16 cellular contexts compared by ENCODE assay signal in the genomic region with DNA sequence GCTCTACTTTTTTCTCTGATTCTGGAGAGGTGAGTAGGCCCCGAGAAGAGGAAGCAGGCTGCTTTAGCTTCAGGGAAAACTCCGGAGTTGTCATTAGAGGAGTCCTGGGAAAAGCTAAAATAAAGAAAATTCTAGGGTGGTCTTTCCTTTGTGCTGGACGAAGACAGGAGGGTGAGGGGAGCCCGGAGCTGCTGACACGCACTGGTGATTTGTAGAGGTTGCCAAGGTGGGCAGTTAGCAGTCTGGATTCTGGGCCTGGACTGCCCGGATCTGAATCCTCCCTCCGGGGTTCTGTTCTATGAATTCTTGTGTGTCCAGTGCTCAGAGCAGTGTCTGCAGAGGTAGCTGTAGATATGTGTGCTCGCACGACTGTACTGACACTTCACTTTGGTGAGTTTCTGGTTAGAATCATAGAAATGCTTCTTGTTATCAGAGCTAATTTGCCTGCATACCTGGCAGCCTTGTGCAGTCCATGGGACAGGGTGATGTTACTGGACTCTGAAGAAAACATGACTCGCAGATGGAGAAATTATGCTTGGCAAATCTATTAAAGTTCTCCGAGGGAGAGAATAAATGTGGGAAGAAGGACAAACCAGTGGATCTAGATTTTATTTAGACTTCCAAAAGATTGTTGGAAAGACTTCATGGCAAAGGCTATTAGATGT. TPM values are rescaled to one million over a fixed set of nuclear protein-coding genes. Genes with fewer than 3 reads are reported as not detected.
DNase-seq lines count a peak whose midpoint lies in the region; ATAC-seq and TF ChIP-seq lines count a peak whose summit lies in the region.
"Had no signal": no experiment of that assay in that cellular context is flagged by ENCODE, and none has a peak within 500 bp of the region (broad histone marks: within the 10 kb centered on the region; RNA-seq: fewer than 3 reads in every experiment).

No MANE protein-coding gene starts in this region.

- H2AFZ ChIP-seq in H9 (ENCODE audit: low read length) (no peak overlapping the region), osteoblast (ENCODE audit: low read length) (no peak overlapping the region)

- H3K27ac Mint-ChIP-seq in H9, result peak overlapping the region; percentile 98 to 100 (median 99)

- H4K91ac ChIP-seq in H9 (ENCODE audit: insufficient read length, low read depth, low read length), result no peak overlapping the region

- H3K4ac ChIP-seq in H9 (ENCODE audit: low read depth, low read length), result no peak overlapping the region

- peaks cover 71 to 73% of the 10 kb centered on the region in 2 experiments for H3K4me1 Mint-ChIP-seq in H9

- H3K9ac ChIP-seq in H9 (ENCODE audit: extremely low read depth, insufficient read length, low read length), result peak overlapping the region; percentile 14

- peaks cover 15% of the 10 kb centered on the region for H3K23me2 ChIP-seq in H9 (ENCODE audit: insufficient read length, low read depth, low read length, poor library complexity, severe bottlenecking)

- H2BK5ac ChIP-seq in H9 (ENCODE audit: insufficient read length, low read length), result no peak overlapping the region

- peak overlapping the region; percentile 83 for H3K4me2 ChIP-seq in H9 (ENCODE audit: insufficient read depth, insufficient read length, low read length)
- H3K4me2 ChIP-seq in osteoblast (ENCODE audit: insufficient read depth, low read length), result no peak overlapping the region

- H3K9me3 ChIP-seq in H9 (ENCODE audit: control insufficient read depth, low read depth, low read length) (no peaks in the 10 kb centered on the region), right lobe of liver (no peaks in the 10 kb centered on the region), stomach (no peaks in the 10 kb centered on the region), osteoblast (ENCODE audit: low read depth, low read length) (no peaks in the 10 kb centered on the region)

- H2BK120ac ChIP-seq in H9 (ENCODE audit: low read depth, low read length, poor library complexity, severe bottlenecking), result no peak overlapping the region

- ATAC-seq in right lobe of liver, result peak; percentile 17 to 61 (median 52)
- ATAC-seq: HCT116, left colon had no signal

- H3K18ac ChIP-seq in H9 (ENCODE audit: insufficient read length, low read depth, low read length), result peak overlapping the region; percentile 15

- H3K56ac ChIP-seq in H9 (ENCODE audit: insufficient read length, low read depth, low read length), result no peak overlapping the region

- H3K4me1 ChIP-seq in H9 (ENCODE audit: insufficient read depth, low read length), result peaks cover 30% of the 10 kb centered on the region; the same call in 1 of the 2 replicates
- H3K4me1 ChIP-seq in right lobe of liver, result peaks cover 0 to 74% (median 26%) of the 10 kb centered on the region in 4 donors
- H3K4me1 ChIP-seq in stomach, result peaks cover 28 to 68% (median 46%) of the 10 kb centered on the region in 4 donors
- H3K4me1 ChIP-seq in osteoblast (ENCODE audit: insufficient read depth, low read length), result peaks cover 2% of the 10 kb centered on the region

- H3K23ac ChIP-seq in H9 (ENCODE audit: insufficient read length, low read depth, low read length), result no peak overlapping the region

- H2BK12ac ChIP-seq in H9 (ENCODE audit: insufficient read length, low read depth, low read length), result no peak overlapping the region

- H4K20me1 ChIP-seq in H9 (ENCODE audit: control insufficient read depth, insufficient read depth, insufficient read length) (no peaks in the 10 kb centered on the region), osteoblast (ENCODE audit: insufficient read depth, low read length) (no peaks in the 10 kb centered on the region)

- WGBS in H9 (ENCODE audit: extremely low coverage, insufficient read length, low lambda C conversion rate), result no CpG with 5 or more reads among the region's 11 CpGs
- WGBS in right lobe of liver (ENCODE audit: insufficient coverage, low coverage, low lambda C conversion rate, missing lambda C conversion rate), result 25% methylated on average over 9 of the region's 11 CpGs
- WGBS in stomach, 5 donors, result 34 to 56% (median 40%) methylated on average over 11 of the region's 11 CpGs

- TF ChIP-seq CTCF in H9 (conservative IDR thresholded peaks at IDR 0.05) (no peak), fibroblast of the aortic adventitia (IDR thresholded peaks at IDR 0.05; ENCODE audit: insufficient read depth, low read length) (no peak), right lobe of liver (IDR thresholded peaks at IDR 0.05) (no peak), stomach (IDR thresholded peaks at IDR 0.05) (no peak), osteoblast (IDR thresholded peaks at IDR 0.05; ENCODE audit: extremely low read depth, low read depth, low read length) (no peak)

- no peak overlapping the region for H2BK15ac ChIP-seq in H9 (ENCODE audit: low read depth, low read length)

- intact Hi-C loops in right lobe of liver (cut with DNase I) (no loop called here), stomach (cut with DNase I; ENCODE audit: low total_unique reads) (no loop called here)

- no peak for TF ChIP-seq EP300 in stomach (IDR thresholded peaks at IDR 0.05)

- H3K4me3 ChIP-seq in fibroblast of the aortic adventitia (ENCODE audit: low read depth, low read length), result no peak overlapping the region
- H3K4me3 ChIP-seq in right lobe of liver, result no peak overlapping the region
- no peak overlapping the region for H3K4me3 ChIP-seq in stomach
- no peak overlapping the region for H3K4me3 ChIP-seq in osteoblast (ENCODE audit: insufficient read depth, low read length)

- no peak for TF ChIP-seq POLR2A in right lobe of liver (IDR thresholded peaks at IDR 0.05)
- TF ChIP-seq POLR2A in stomach (IDR thresholded peaks at IDR 0.05), result no peak

- H3K79me1 ChIP-seq in H9 (ENCODE audit: insufficient read depth, low read depth, low read length, poor library complexity, severe bottlenecking), result no peaks in the 10 kb centered on the region

- no peaks in the 10 kb centered on the region for H3K9me3 Mint-ChIP-seq in H9

- peak overlapping the region; percentile 54 to 76 for H3K4me3 Mint-ChIP-seq in H9

- no peak overlapping the region for H4K8ac ChIP-seq in H9 (replicated peaks; ENCODE audit: insufficient read length, low read depth, low read length)

- H4K5ac ChIP-seq in H9 (ENCODE audit: insufficient read length, low read depth, low read length), result no peak overlapping the region

- H3K27ac ChIP-seq in H9 (ENCODE audit: insufficient read length, low read depth, low read length) (peak overlapping the region; percentile 58), right lobe of liver (peak overlapping the region; percentile 37 to 48 (median 43)), stomach (peak overlapping the region; percentile 12 to 81 (median 68)), osteoblast (ENCODE audit: low read depth, low read length) (no peak overlapping the region)

- H3K36me3 ChIP-seq in right lobe of liver, result no peaks in the 10 kb centered on the region
- H3K36me3 ChIP-seq in stomach, result no peaks in the 10 kb centered on the region
- no peaks in the 10 kb centered on the region for H3K36me3 ChIP-seq in osteoblast (ENCODE audit: insufficient read depth, low read length)

- no peak overlapping the region for H2BK20ac ChIP-seq in H9 (ENCODE audit: low read depth, low read length, poor library complexity, severe bottlenecking)

- H3K27me3 Mint-ChIP-seq in H9 (ENCODE audit: low read depth), result no peaks in the 10 kb centered on the region; the same call in 1 of the 2 replicates

- H3K79me2 ChIP-seq in H9 (ENCODE audit: insufficient read depth, low read length), result peaks cover 24% of the 10 kb centered on the region; the same call in 1 of the 2 replicates
- no peaks in the 10 kb centered on the region for H3K79me2 ChIP-seq in osteoblast (ENCODE audit: insufficient read depth, low read length)

- H3K14ac ChIP-seq in H9 (ENCODE audit: insufficient read depth, low read length), result peak overlapping the region; percentile 36; the same call in 1 of the 2 replicates

- H3K36me3 Mint-ChIP-seq in H9 (ENCODE audit: insufficient read depth in 1 of 3, low read depth in 3 of 3), result peaks cover 2 to 9% (median 5%) of the 10 kb centered on the region in 3 experiments; a peak in 6 of 7 replicates

- H3K27me3 ChIP-seq in H9 (ENCODE audit: insufficient read depth, low read length) (no peaks in the 10 kb centered on the region), right lobe of liver (no peaks in the 10 kb centered on the region), stomach (no peaks in the 10 kb centered on the region), osteoblast (ENCODE audit: insufficient read depth, low read length) (peaks cover 18% of the 10 kb centered on the region)

- no peak overlapping the region for H3T11ph ChIP-seq in H9 (ENCODE audit: low read length)

- no peak overlapping the region for H2AK5ac ChIP-seq in H9 (ENCODE audit: insufficient read length, low read length)

- DNase-seq in H9 (no peak), fibroblast of the aortic adventitia (ENCODE audit: low read depth) (peak; percentile 77), right lobe of liver (no peak), stomach (no peak), cortex of kidney (lab: John Stamatoyannopoulos, UW) (no peak), NCI-H524 (lab: John Stamatoyannopoulos, UW) (no peak), NCI-H2029 treated with DMSO at 0.1 percent for 48 hours (lab: John Stamatoyannopoulos, UW) (no peak), osteoblast (ENCODE audit: insufficient read length, low spot score, missing footprints) (no peak)
- DNase-seq: amygdala; effector CD4-positive, alpha-beta T cell; foreskin melanocyte; left colon; NCI-H2081 treated with DMSO at 0.1 percent for 48 hours; NCI-H82; T1000 had no signal

RNA-seq across cellular contexts. Expression of gene CGNL1, which starts 12.0 kb away (rescaled TPM):
- total RNA-seq in H9 (2021), result 32.5 and 34.6 TPM in 2 replicates
- 0.90 and 11.0 TPM in 2 replicates for total RNA-seq in fibroblast of the aortic adventitia (ENCODE audit: low replicate concordance)
- 10 to 100 TPM; 23.6 to 54.5 (median 42.9) TPM for total RNA-seq in right lobe of liver
- 10 to 100 TPM in 4 of 5 donors, under 1 TPM in 1; 0.29 to 36.2 (median 29.3) TPM for total RNA-seq in stomach
- 10 to 100 TPM in 1 of 3 donors, 1 to 10 TPM in 2; 4.9 to 16.4 (median 8.2) TPM for polyA plus RNA-seq in stomach
- total RNA-seq in osteoblast, result 1.1 and 1.5 TPM in 2 replicates
